Comparison of ENCODE assay signal across 8 cellular contexts in the genomic region with DNA sequence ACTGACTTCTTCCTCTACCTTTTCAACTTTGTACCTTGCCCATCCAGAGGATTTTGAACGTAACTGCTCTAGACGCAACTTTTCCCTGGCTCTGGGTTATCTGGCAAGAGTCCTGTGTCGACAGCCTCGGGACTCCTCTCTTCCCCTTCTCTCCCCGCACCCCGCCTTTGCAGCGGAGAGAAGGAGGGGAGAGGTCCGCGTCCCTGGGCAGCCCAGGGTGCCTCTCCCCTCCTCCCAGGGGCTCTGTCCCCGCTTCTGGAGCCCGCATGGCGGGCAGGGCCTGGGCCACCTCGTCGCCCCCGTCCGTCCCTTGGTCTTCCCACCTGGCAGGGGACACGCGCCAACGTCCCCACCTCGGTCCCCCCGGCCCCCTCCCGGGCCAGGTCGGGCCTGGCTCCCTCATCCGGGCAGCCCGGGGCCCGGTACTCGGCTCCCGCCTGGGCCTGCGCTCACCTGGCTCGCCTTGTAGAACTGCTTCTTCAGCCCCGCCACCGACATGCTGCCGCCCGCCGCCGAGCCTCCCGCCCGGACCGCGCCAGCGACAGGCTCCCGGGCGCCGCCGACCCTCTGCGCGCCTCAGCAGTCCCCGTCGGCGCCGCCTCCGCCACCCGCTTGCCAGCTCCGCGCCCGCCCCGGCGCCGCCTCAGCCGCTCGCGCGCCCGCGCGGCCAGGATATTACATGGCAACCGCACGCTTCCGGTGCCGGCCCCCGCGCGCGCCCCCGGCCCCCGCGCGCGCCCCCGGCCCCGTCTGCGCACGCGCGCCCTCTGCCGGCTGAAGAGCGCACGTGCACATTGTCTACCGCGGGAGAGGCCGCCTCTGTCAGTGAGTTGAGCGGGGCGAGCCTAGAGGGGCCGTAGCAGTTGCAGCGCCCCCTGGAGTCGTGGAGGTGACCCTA. TPM values are rescaled to one million over a fixed set of nuclear protein-coding genes. Genes with fewer than 3 reads are reported as not detected.
DNase-seq lines count a peak whose midpoint lies in the region; ATAC-seq and TF ChIP-seq lines count a peak whose summit lies in the region.

A gene with protein sequence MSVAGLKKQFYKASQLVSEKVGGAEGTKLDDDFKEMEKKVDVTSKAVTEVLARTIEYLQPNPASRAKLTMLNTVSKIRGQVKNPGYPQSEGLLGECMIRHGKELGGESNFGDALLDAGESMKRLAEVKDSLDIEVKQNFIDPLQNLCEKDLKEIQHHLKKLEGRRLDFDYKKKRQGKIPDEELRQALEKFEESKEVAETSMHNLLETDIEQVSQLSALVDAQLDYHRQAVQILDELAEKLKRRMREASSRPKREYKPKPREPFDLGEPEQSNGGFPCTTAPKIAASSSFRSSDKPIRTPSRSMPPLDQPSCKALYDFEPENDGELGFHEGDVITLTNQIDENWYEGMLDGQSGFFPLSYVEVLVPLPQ (minus strand): TSS at position 677 of the 898 bp plus-strand sequence. CDS start 179 bp downstream, at position 498.

- H3K36me3 ChIP-seq in HAP-1 (replicated peaks) (peaks cover 31% of the 10 kb centered on the region), MG63 (peaks cover 14% of the 10 kb centered on the region), neuron (ENCODE audit: insufficient read depth, low read length) (peaks cover 16% of the 10 kb centered on the region), subcutaneous abdominal adipose tissue (ENCODE audit: control insufficient read depth in 5 of 5, insufficient read depth in 5 of 5, low read length in 5 of 5) (peaks cover 2 to 16% (median 3%) of the 10 kb centered on the region in 5 donors)

- H3K27ac ChIP-seq in foreskin keratinocyte: peak within 1 kb of the TSS; percentile 83
- H3K27ac ChIP-seq in subcutaneous abdominal adipose tissue (ENCODE audit: low read depth, low read length): peak within 1 kb of the TSS; percentile 95

- peak; percentile 85 for DNase-seq in GDM1 (lab: John Stamatoyannopoulos, UW)
- peak; percentile 83 to 92 for DNase-seq in HAP-1 (ENCODE audit: low spot score in 2 of 2)
- DNase-seq in MG63: peak; percentile 78
- DNase-seq in SHP77 (lab: John Stamatoyannopoulos, UW): peak; percentile 74 to 77
- DNase-seq in activated gamma-delta T cell (lab: John Stamatoyannopoulos, UW): peak; percentile 89
- DNase-seq in foreskin keratinocyte: peak in 1 of 2 donors; percentile 49

- H3K9me3 ChIP-seq in HAP-1 (no peaks in the 10 kb centered on the region), MG63 (no peaks in the 10 kb centered on the region), neuron (ENCODE audit: low read length) (no peaks in the 10 kb centered on the region), subcutaneous abdominal adipose tissue (ENCODE audit: control insufficient read depth in 5 of 5, low read length in 5 of 5) (no peaks in the 10 kb centered on the region)

- in situ Hi-C loops in HAP-1 (cut with MboI; ENCODE audit: low sequenced_read_pairs): no loop called here

- no peak within 1 kb of the TSS for H2AFZ ChIP-seq in neuron (ENCODE audit: low read depth, low read length)

- peak; percentile 61 for ATAC-seq in foreskin keratinocyte

- H3K9ac ChIP-seq in subcutaneous abdominal adipose tissue (ENCODE audit: low read length in 5 of 5): peak within 1 kb of the TSS; percentile 69 to 96 (median 93)

- peaks cover 11% of the 10 kb centered on the region for H3K4me1 ChIP-seq in HAP-1
- H3K4me1 ChIP-seq in foreskin keratinocyte: peaks cover 13% of the 10 kb centered on the region
- H3K4me1 ChIP-seq in neuron (ENCODE audit: insufficient read depth, low read length): peaks cover 19% of the 10 kb centered on the region
- H3K4me1 ChIP-seq in subcutaneous abdominal adipose tissue (ENCODE audit: control insufficient read depth in 5 of 5, insufficient read depth in 5 of 5, low read length in 5 of 5): peaks cover 5 to 62% (median 50%) of the 10 kb centered on the region in 5 donors

- peak within 1 kb of the TSS; percentile 90 for H3K4me3 ChIP-seq in HAP-1
- H3K4me3 ChIP-seq in MG63: peak within 1 kb of the TSS; percentile 84
- H3K4me3 ChIP-seq in neuron (ENCODE audit: low read length): peak within 1 kb of the TSS; percentile 79
- peak within 1 kb of the TSS; percentile 74 to 95 (median 89) for H3K4me3 ChIP-seq in subcutaneous abdominal adipose tissue (ENCODE audit: low read depth in 1 of 5, low read length in 5 of 5)

- peak; percentile 100 for TF ChIP-seq CTCF in foreskin keratinocyte (conservative IDR thresholded peaks at IDR 0.05)

- H3K27me3 ChIP-seq in HAP-1 (ENCODE audit: low read depth) (no peaks in the 10 kb centered on the region), MG63 (no peaks in the 10 kb centered on the region), foreskin keratinocyte (no peaks in the 10 kb centered on the region), neuron (ENCODE audit: insufficient read depth, low read length) (no peaks in the 10 kb centered on the region), subcutaneous abdominal adipose tissue (ENCODE audit: control insufficient read depth in 5 of 5, insufficient read depth in 4 of 5, low read length in 5 of 5) (no peaks in the 10 kb centered on the region)

RNA-seq across cellular contexts. Expression of the gene that starts here (rescaled TPM):
- 50.5 and 76.0 TPM in 2 replicates for total RNA-seq in MG63 (2014; rRNA removed; shearing (Covaris generic); ENCODE audit: low replicate concordance)
- total RNA-seq in foreskin keratinocyte: 71.9 and 74.2 TPM in 2 replicates
- 85.5 and 88.1 TPM in 2 replicates for polyA plus RNA-seq in foreskin keratinocyte
